ENCODE assay signal across 1 cellular context in the genomic region with DNA sequence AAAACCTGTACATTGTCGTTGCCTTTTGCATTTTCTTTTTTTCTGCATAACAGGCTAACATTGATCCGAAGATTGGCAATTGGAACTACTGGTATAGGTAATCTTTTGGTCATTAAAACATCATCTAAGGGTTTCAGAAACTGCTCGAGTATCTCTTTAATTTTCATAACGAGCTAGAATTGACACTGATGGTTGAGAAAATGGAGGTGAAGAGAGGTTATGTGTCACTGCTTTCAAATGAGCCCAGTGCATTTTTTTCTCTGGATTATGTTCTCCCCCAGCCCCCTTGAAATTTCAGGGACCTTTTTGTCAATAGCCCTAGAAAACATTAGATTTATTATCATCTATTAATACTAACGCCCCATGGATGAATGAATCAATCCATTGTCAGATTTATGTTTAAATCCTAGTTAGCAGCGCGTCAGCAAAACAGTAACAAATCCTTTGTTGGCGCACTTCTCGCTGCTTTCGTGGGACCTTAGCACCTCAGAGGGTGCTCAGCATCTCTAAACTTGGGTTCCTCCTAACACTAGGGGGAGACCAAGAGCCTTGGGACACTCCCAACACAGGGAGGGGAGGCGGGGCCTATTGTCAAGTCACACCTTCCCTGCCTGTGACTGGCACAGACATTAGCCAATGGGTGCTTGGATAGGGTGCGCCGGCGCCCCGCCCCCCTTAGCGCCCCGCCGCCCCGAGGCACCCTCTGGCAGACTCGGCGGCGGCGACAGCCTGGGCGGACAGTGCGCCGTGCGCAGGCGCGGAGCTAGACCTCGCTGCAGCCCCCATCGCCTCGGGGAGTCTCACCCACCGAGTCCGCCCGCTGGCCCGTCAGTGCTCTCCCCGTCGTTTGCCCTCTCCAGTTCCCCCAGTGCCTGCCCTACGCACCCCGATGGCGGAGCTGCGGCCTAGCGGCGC.
TF ChIP-seq lines count a peak whose summit lies in the region.

SUFU (plus strand) TSS at position 709 of the 915 bp plus-strand sequence; CDS start at position 890, 181 bp downstream.

TF ChIP-seq in GM12878, 131 proteins besides CTCF, POLR2A, EP300 and RAD21 (continued from another document and continues in another):
- no peak for TF ChIP-seq MYC (IDR thresholded peaks at IDR 0.05; ENCODE audit: insufficient read depth, insufficient read length, insufficient replicate concordance, low read length, severe bottlenecking)
- TF ChIP-seq BACH1 (IDR thresholded peaks at IDR 0.05; ENCODE audit: borderline replicate concordance) = no peak
- TF ChIP-seq MXI1 (IDR thresholded peaks at IDR 0.05; ENCODE audit: low read depth, low read length) = peak; percentile 59; the same call in 1 of the 2 replicates
- no peak for TF ChIP-seq PAX8 (IDR thresholded peaks at IDR 0.05)
- TF ChIP-seq ATF7 (IDR thresholded peaks at IDR 0.05; ENCODE audit: low read depth) = no peak
- TF ChIP-seq SP1 (IDR thresholded peaks at IDR 0.05; ENCODE audit: low read depth, low read length) = peak; percentile 92
- TF ChIP-seq LARP7 (IDR thresholded peaks at IDR 0.05) = no peak
- no peak for TF ChIP-seq ZNF24 (IDR thresholded peaks at IDR 0.05)
- TF ChIP-seq CBX5 (IDR thresholded peaks at IDR 0.05; ENCODE audit: low read depth) = no peak
- TF ChIP-seq IKZF1 (conservative IDR thresholded peaks at IDR 0.05) = no peak
- TF ChIP-seq CBFB (IDR thresholded peaks at IDR 0.05; ENCODE audit: low read depth) = no peak
- TF ChIP-seq ZBED1 (IDR thresholded peaks at IDR 0.05; ENCODE audit: borderline replicate concordance) = no peak
- TF ChIP-seq ZNF207 (IDR thresholded peaks at IDR 0.05; ENCODE audit: borderline replicate concordance) = no peak
- TF ChIP-seq SUPT20H (IDR thresholded peaks at IDR 0.05; ENCODE audit: borderline replicate concordance, control insufficient read depth, low read depth, low read length) = no peak
- no peak for TF ChIP-seq CEBPZ (IDR thresholded peaks at IDR 0.05; ENCODE audit: low read depth, low read length)
- no peak for TF ChIP-seq EZH2 (IDR thresholded peaks at IDR 0.05; ENCODE audit: borderline replicate concordance, control insufficient read depth, low read depth, low read length)
- no peak for TF ChIP-seq KLF5 (IDR thresholded peaks at IDR 0.05; ENCODE audit: partially characterized antibody)
- TF ChIP-seq, protein P1, sequence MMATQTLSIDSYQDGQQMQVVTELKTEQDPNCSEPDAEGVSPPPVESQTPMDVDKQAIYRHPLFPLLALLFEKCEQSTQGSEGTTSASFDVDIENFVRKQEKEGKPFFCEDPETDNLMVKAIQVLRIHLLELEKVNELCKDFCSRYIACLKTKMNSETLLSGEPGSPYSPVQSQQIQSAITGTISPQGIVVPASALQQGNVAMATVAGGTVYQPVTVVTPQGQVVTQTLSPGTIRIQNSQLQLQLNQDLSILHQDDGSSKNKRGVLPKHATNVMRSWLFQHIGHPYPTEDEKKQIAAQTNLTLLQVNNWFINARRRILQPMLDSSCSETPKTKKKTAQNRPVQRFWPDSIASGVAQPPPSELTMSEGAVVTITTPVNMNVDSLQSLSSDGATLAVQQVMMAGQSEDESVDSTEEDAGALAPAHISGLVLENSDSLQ (IDR thresholded peaks at IDR 0.05) = peak; percentile 99
- TF ChIP-seq JUNB (IDR thresholded peaks at IDR 0.05) = no peak
- TF ChIP-seq, protein P2, sequence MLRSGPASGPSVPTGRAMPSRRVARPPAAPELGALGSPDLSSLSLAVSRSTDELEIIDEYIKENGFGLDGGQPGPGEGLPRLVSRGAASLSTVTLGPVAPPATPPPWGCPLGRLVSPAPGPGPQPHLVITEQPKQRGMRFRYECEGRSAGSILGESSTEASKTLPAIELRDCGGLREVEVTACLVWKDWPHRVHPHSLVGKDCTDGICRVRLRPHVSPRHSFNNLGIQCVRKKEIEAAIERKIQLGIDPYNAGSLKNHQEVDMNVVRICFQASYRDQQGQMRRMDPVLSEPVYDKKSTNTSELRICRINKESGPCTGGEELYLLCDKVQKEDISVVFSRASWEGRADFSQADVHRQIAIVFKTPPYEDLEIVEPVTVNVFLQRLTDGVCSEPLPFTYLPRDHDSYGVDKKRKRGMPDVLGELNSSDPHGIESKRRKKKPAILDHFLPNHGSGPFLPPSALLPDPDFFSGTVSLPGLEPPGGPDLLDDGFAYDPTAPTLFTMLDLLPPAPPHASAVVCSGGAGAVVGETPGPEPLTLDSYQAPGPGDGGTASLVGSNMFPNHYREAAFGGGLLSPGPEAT (IDR thresholded peaks at IDR 0.05; ENCODE audit: low read depth) = no peak
- peak; percentile 80 for TF ChIP-seq CREB1 (IDR thresholded peaks at IDR 0.05; ENCODE audit: low read depth)
- no peak for TF ChIP-seq EGR1 (IDR thresholded peaks at IDR 0.05; ENCODE audit: borderline replicate concordance in 1 of 2, low read depth in 2 of 2, low read length in 2 of 2)
- TF ChIP-seq, protein P3, sequence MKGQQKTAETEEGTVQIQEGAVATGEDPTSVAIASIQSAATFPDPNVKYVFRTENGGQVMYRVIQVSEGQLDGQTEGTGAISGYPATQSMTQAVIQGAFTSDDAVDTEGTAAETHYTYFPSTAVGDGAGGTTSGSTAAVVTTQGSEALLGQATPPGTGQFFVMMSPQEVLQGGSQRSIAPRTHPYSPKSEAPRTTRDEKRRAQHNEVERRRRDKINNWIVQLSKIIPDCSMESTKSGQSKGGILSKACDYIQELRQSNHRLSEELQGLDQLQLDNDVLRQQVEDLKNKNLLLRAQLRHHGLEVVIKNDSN (IDR thresholded peaks at IDR 0.05; ENCODE audit: borderline replicate concordance, extremely low read length, insufficient read depth, low read depth, low read length) = no peak
- TF ChIP-seq IRF5 (IDR thresholded peaks at IDR 0.05; ENCODE audit: borderline replicate concordance) = no peak
- no peak for TF ChIP-seq ASH2L (IDR thresholded peaks at IDR 0.05; ENCODE audit: borderline replicate concordance, low read depth)
- no peak for TF ChIP-seq RFX5 (IDR thresholded peaks at IDR 0.05; ENCODE audit: low read depth, low read length)
- no peak for TF ChIP-seq SREBF1 (IDR thresholded peaks at IDR 0.05; ENCODE audit: low read length)
- no peak for TF ChIP-seq NFIC (IDR thresholded peaks at IDR 0.05; ENCODE audit: low read depth, low read length)
- TF ChIP-seq, protein P4, sequence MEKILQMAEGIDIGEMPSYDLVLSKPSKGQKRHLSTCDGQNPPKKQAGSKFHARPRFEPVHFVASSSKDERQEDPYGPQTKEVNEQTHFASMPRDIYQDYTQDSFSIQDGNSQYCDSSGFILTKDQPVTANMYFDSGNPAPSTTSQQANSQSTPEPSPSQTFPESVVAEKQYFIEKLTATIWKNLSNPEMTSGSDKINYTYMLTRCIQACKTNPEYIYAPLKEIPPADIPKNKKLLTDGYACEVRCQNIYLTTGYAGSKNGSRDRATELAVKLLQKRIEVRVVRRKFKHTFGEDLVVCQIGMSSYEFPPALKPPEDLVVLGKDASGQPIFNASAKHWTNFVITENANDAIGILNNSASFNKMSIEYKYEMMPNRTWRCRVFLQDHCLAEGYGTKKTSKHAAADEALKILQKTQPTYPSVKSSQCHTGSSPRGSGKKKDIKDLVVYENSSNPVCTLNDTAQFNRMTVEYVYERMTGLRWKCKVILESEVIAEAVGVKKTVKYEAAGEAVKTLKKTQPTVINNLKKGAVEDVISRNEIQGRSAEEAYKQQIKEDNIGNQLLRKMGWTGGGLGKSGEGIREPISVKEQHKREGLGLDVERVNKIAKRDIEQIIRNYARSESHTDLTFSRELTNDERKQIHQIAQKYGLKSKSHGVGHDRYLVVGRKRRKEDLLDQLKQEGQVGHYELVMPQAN (conservative IDR thresholded peaks at IDR 0.05) = no peak
- no peak for TF ChIP-seq PRDM15 (CRISPR knock-in tag; IDR thresholded peaks at IDR 0.05)
- TF ChIP-seq, protein P5, sequence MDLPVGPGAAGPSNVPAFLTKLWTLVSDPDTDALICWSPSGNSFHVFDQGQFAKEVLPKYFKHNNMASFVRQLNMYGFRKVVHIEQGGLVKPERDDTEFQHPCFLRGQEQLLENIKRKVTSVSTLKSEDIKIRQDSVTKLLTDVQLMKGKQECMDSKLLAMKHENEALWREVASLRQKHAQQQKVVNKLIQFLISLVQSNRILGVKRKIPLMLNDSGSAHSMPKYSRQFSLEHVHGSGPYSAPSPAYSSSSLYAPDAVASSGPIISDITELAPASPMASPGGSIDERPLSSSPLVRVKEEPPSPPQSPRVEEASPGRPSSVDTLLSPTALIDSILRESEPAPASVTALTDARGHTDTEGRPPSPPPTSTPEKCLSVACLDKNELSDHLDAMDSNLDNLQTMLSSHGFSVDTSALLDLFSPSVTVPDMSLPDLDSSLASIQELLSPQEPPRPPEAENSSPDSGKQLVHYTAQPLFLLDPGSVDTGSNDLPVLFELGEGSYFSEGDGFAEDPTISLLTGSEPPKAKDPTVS (IDR thresholded peaks at IDR 0.05; ENCODE audit: low read depth, low read length) = no peak
- TF ChIP-seq FOS (IDR thresholded peaks at IDR 0.05; ENCODE audit: borderline replicate concordance, extremely low read depth, insufficient read length) = peak; percentile 29
- no peak for TF ChIP-seq ATF2 (IDR thresholded peaks at IDR 0.05; ENCODE audit: low read length)
- 0 out of 2 replicates have a peak, but pooled peaks have one; percentile 10 for TF ChIP-seq STAT3 (IDR thresholded peaks at IDR 0.05; ENCODE audit: low read depth, low read length)
- TF ChIP-seq IRF4 (IDR thresholded peaks at IDR 0.05; ENCODE audit: low read depth, low read length) = no peak
- TF ChIP-seq HDGF (IDR thresholded peaks at IDR 0.05) = no peak
- no peak for TF ChIP-seq RUNX3 (IDR thresholded peaks at IDR 0.05; ENCODE audit: low read length)
- 0 out of 2 replicates have a peak, but pooled peaks have one; percentile 67 for TF ChIP-seq IRF3 (IDR thresholded peaks at IDR 0.05)
